Comparison of ENCODE assay signal across 16 cellular contexts in genomic region chr2:10557506-10558265, GRCh38.
DNase-seq lines count a peak whose midpoint lies in the region; ATAC-seq and TF ChIP-seq lines count a peak whose summit lies in the region.
"Had no signal": no experiment of that assay in that cellular context is flagged by ENCODE, and none has a peak within 500 bp of the region (broad histone marks: within the 10 kb centered on the region; RNA-seq: fewer than 3 reads in every experiment).

No MANE protein-coding gene starts in this region.

- no peak overlapping the region for H3K4me3 ChIP-seq in RWPE2 (ENCODE audit: severe bottlenecking)

- CTCF ChIA-PET in activated CD4-positive, alpha-beta T cell treated with anti-CD3 and anti-CD28 coated beads for 36 hours (lab: Charles Lee), result interaction anchor here (0.6 kb wide), 1 partner anchor 149 kb away, joined by 4 read pairs; no protein-coding TSS in a partner anchor

- no peaks in the 10 kb centered on the region for H3K4me1 Mint-ChIP-seq in activated CD4-positive, alpha-beta T cell treated with anti-CD3 and anti-CD28 coated beads for 36 hours

- no peaks in the 10 kb centered on the region for H3K4me1 ChIP-seq in RWPE2 (ENCODE audit: insufficient read depth, poor library complexity, severe bottlenecking)
- H3K4me1 ChIP-seq: Caco-2 had no signal

- peak; percentile 60 for DNase-seq in activated effector memory CD4-positive, alpha-beta T cell treated with anti-CD3 and anti-CD28 coated beads, Interleukin-2, amount 50 U/mL, for 16 hours
- DNase-seq in activated effector memory CD4-positive, alpha-beta T cell treated with Interleukin-2 at 50 U/mL for 16 hours, result no peak
- no peak for DNase-seq in RWPE2 (ENCODE audit: low spot score)
- no peak for DNase-seq in left colon
- DNase-seq in GOT3 (lab: John Stamatoyannopoulos, UW), result no peak
- no peak for DNase-seq in activated CD4-positive, alpha-beta T cell treated with anti-CD3 and anti-CD28 coated beads for 36 hours
- DNase-seq in AG08396 (ENCODE audit: low spot score), result no peak
- DNase-seq: AML-193, Caco-2, DMS53, Kasumi-1, NCI-H1105 treated with DMSO at 0.1 percent for 48 hours, NCI-H1930, NCI-H2171, NCI-H82 had no signal

- no peaks in the 10 kb centered on the region for H3K27me3 ChIP-seq in RWPE2 (ENCODE audit: insufficient read depth, poor library complexity, severe bottlenecking)

- ATAC-seq in RWPE2 (ENCODE audit: low read depth), result peak; percentile 37; the same call in 2 of the 3 replicates
- ATAC-seq in left colon, result peak; percentile 56
- no peak for ATAC-seq in HG03432 (IDR thresholded peaks at IDR 0.05; ENCODE audit: unreplicated experiment)
- no peak for ATAC-seq in activated CD4-positive, alpha-beta T cell treated with anti-CD3 and anti-CD28 coated beads for 36 hours

- TF ChIP-seq CTCF in RWPE2 (IDR thresholded peaks at IDR 0.05; ENCODE audit: poor library complexity, severe bottlenecking), result no peak

- no peaks in the 10 kb centered on the region for H3K27me3 Mint-ChIP-seq in activated CD4-positive, alpha-beta T cell treated with anti-CD3 and anti-CD28 coated beads for 36 hours

- intact Hi-C loops in left colon (cut with DNase I, micrococcal nuclease), result no loop called here
- intact Hi-C loops in activated CD4-positive, alpha-beta T cell treated with anti-CD3 and anti-CD28 coated beads for 36 hours (cut with DNase I, micrococcal nuclease), result no loop called here

- no peaks in the 10 kb centered on the region for H3K9me3 ChIP-seq in RWPE2 (ENCODE audit: severe bottlenecking)
- H3K9me3 ChIP-seq: Caco-2 had no signal

- POLR2A ChIA-PET in activated CD4-positive, alpha-beta T cell treated with anti-CD3 and anti-CD28 coated beads for 36 hours (lab: Charles Lee), result interaction anchor here (0.5 kb wide), 1 partner anchor 11 kb away, joined by 3 read pairs; no protein-coding TSS in a partner anchor

- H3K27ac ChIP-seq in RWPE2 (ENCODE audit: poor library complexity, severe bottlenecking), result no peak overlapping the region

- peaks cover 3% of the 10 kb centered on the region for H3K36me3 Mint-ChIP-seq in activated CD4-positive, alpha-beta T cell treated with anti-CD3 and anti-CD28 coated beads for 36 hours (ENCODE audit: low read depth)

- no peaks in the 10 kb centered on the region for H3K36me3 ChIP-seq in RWPE2 (ENCODE audit: low read depth)

- no peak overlapping the region for H3K27ac Mint-ChIP-seq in activated CD4-positive, alpha-beta T cell treated with anti-CD3 and anti-CD28 coated beads for 36 hours

- H3K4me3 Mint-ChIP-seq in activated CD4-positive, alpha-beta T cell treated with anti-CD3 and anti-CD28 coated beads for 36 hours, result no peak overlapping the region

- H3K9me3 Mint-ChIP-seq in activated CD4-positive, alpha-beta T cell treated with anti-CD3 and anti-CD28 coated beads for 36 hours (ENCODE audit: low read depth), result no peaks in the 10 kb centered on the region

Comparison
In these comparisons a context has a peak if more than half of its experiments do, and no peak if none do; other contexts are left out.
1. ATAC-seq: peak in RWPE2 (single experiment) and left colon (single experiment); none in HG03432 (single experiment) and activated CD4-positive, alpha-beta T cell treated with anti-CD3 and anti-CD28 coated beads for 36 hours (single experiment).